Comparison of ENCODE assay signal across 8 cellular contexts in the genomic region with DNA sequence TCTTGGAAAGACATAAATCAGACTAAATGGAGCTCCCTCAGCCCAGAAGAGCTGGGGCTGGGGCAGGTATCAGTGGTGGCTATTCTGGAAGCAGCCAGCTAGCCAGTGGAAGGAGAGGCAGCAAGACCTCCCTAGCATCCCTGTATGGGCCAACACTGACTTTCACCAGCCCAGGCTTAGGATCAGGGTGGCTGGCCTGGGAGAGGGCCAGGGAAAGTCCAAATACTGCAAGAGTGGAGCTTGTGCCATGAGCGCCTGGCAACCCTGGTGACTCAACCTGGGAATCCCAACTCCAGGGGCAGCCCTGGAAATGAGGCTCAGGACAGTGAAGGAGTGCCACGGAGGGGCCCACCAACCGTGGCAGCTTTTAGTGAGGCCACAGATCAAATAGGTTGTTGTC. TPM values are rescaled to one million over a fixed set of nuclear protein-coding genes. Genes with fewer than 3 reads are reported as not detected.
A peak's percentile ranks its signal among the peaks of the same experiment; 100 is the strongest.
DNase-seq lines count a peak whose midpoint lies in the region; ATAC-seq, FAIRE-seq and TF ChIP-seq lines count a peak whose summit lies in the region.

No MANE protein-coding gene starts in this region.

- H3K4me3 ChIP-seq in right cardiac atrium (ENCODE audit: low read length) (no peak overlapping the region), small intestine (ENCODE audit: low read depth in 1 of 2, low read length in 2 of 2) (no peak overlapping the region)

- H3K36me3 ChIP-seq in small intestine (ENCODE audit: control insufficient read depth in 2 of 2, insufficient read depth in 2 of 2, low read length in 2 of 2): no peaks in the 10 kb centered on the region

- CTCF ChIA-PET in activated B cell treated with CpG ODN at 0.5 μM for 24 hours (lab: Charles Lee): interaction anchor here (1.1 to 12.1 kb wide), 5 partner anchors 9 to 110 kb away, joined by 3 to 253 read pairs (median 36); no protein-coding TSS in a partner anchor

- peak; percentile 42 for DNase-seq in HCEC 1CT
- peak; percentile 14 for DNase-seq in activated B cell treated with CpG ODN at 0.5 μM for 24 hours
- DNase-seq in right cardiac atrium: peak in 1 of 3 donors; percentile 61
- DNase-seq in small intestine: no peak
- no peak for DNase-seq in midbrain (lab: John Stamatoyannopoulos, UW)
- DNase-seq in dedifferentiated amniotic fluid mesenchymal stem cell (ENCODE audit: extremely low spot score): no peak
- no peak for DNase-seq in nephron progenitor cell

- H3K36me3 Mint-ChIP-seq in activated B cell treated with CpG ODN at 0.5 μM for 24 hours (ENCODE audit: low read depth): no peaks in the 10 kb centered on the region
- no peaks in the 10 kb centered on the region for H3K36me3 Mint-ChIP-seq in nephron progenitor cell (ENCODE audit: low read depth)

- intact Hi-C loops in activated B cell treated with CpG ODN at 0.5 μM for 24 hours (cut with micrococcal nuclease) (loop anchor here (5.0 to 10.0 kb wide), 2 partner anchors 321 to 607 kb away; no protein-coding TSS in a partner anchor), right cardiac atrium (cut with DNase I) (loop anchor here in 2 of 4 donors (5.0 to 10.0 kb wide), 2 partner anchors 91 to 313 kb away; no protein-coding TSS in a partner anchor)

- peak overlapping the region; percentile 98 for H3K27ac ChIP-seq in right cardiac atrium (ENCODE audit: low read length)
- H3K27ac ChIP-seq in small intestine (ENCODE audit: low read depth in 1 of 2, low read length in 1 of 2): peak overlapping the region; percentile 98

- H3K27ac Mint-ChIP-seq in activated B cell treated with CpG ODN at 0.5 μM for 24 hours: peak overlapping the region; percentile 25
- H3K27ac Mint-ChIP-seq in nephron progenitor cell: no peak overlapping the region

- H3K4me1 Mint-ChIP-seq in activated B cell treated with CpG ODN at 0.5 μM for 24 hours: peaks cover 55% of the 10 kb centered on the region
- peaks cover 30% of the 10 kb centered on the region for H3K4me1 Mint-ChIP-seq in nephron progenitor cell

- POLR2A ChIA-PET in activated B cell treated with CpG ODN at 0.5 μM for 24 hours (lab: Charles Lee): interaction anchor here (0.6 to 11.7 kb wide), 13 partner anchors 9 to 240 kb away, joined by 3 to 461 read pairs (median 17); a partner anchor contains a TSS

- H3K27me3 ChIP-seq in right cardiac atrium (ENCODE audit: control insufficient read depth, insufficient read depth): no peaks in the 10 kb centered on the region
- H3K27me3 ChIP-seq in small intestine (ENCODE audit: control insufficient read depth in 2 of 2, insufficient read depth in 2 of 2, low read length in 2 of 2): no peaks in the 10 kb centered on the region

- 92% methylated on average over 3 of the region's 3 CpGs for WGBS in right cardiac atrium
- 79 to 89% (median 82%) methylated on average over 3 of the region's 3 CpGs for WGBS in small intestine, 3 donors

- no peak for FAIRE-seq in small intestine (lab: Jason Lieb, UNC)

- H3K4me1 ChIP-seq in right cardiac atrium (ENCODE audit: control insufficient read depth, insufficient read depth, low read length) (peaks cover 8% of the 10 kb centered on the region), small intestine (ENCODE audit: control insufficient read depth in 2 of 2, insufficient read depth in 1 of 2, low read depth in 1 of 2, low read length in 1 of 2) (peaks cover 14 to 19% of the 10 kb centered on the region in 2 donors)

- ATAC-seq in activated B cell treated with CpG ODN at 0.5 μM for 24 hours (ENCODE audit: low read depth) (no peak), right cardiac atrium (no peak), HG02763 (IDR thresholded peaks at IDR 0.05; ENCODE audit: unreplicated experiment) (no peak)

- TF ChIP-seq CTCF in activated B cell treated with CpG ODN at 0.5 μM for 24 hours (IDR thresholded peaks at IDR 0.05): no peak
- no peak for TF ChIP-seq CTCF in nephron progenitor cell (IDR thresholded peaks at IDR 0.05)

- H3K9me3 ChIP-seq in right cardiac atrium (ENCODE audit: control insufficient read depth, low read length) (no peaks in the 10 kb centered on the region), small intestine (ENCODE audit: control insufficient read depth, low read depth) (no peaks in the 10 kb centered on the region)

- H3K4me3 Mint-ChIP-seq in activated B cell treated with CpG ODN at 0.5 μM for 24 hours (no peak overlapping the region), nephron progenitor cell (no peak overlapping the region)

- H3K27me3 Mint-ChIP-seq in activated B cell treated with CpG ODN at 0.5 μM for 24 hours: no peaks in the 10 kb centered on the region
- H3K27me3 Mint-ChIP-seq in nephron progenitor cell (ENCODE audit: low read depth, poor library complexity): peaks cover 26% of the 10 kb centered on the region

- no peaks in the 10 kb centered on the region for H3K9me3 Mint-ChIP-seq in activated B cell treated with CpG ODN at 0.5 μM for 24 hours
- no peaks in the 10 kb centered on the region for H3K9me3 Mint-ChIP-seq in nephron progenitor cell

RNA-seq across cellular contexts. Expression of a gene that starts 7.6 kb away (rescaled TPM):
- 126 and 134 TPM in 2 replicates for total RNA-seq in activated B cell treated with CpG ODN at 0.5 μM for 24 hours
- total RNA-seq in right cardiac atrium: 10 to 100 TPM in 3 of 4 donors, 1 to 10 TPM in 1; 9.4 to 17.9 (median 13.8) TPM
- polyA plus RNA-seq in right cardiac atrium: 11.7 TPM
- 10 to 100 TPM; 51.7 to 64.1 (median 54.0) TPM for polyA plus RNA-seq in small intestine

RNA-seq across cellular contexts. Expression of a gene that starts 45.2 kb away (rescaled TPM):
- total RNA-seq in activated B cell treated with CpG ODN at 0.5 μM for 24 hours (not detected in 2 replicates), right cardiac atrium (not detected)
- polyA plus RNA-seq in right cardiac atrium (not detected), small intestine (not detected)

RNA-seq across cellular contexts. Expression of a gene that starts 58.6 kb away (rescaled TPM):
- total RNA-seq in activated B cell treated with CpG ODN at 0.5 μM for 24 hours: 42.5 and 42.6 TPM in 2 replicates
- 10 to 100 TPM; 22.7 to 32.0 (median 29.8) TPM for total RNA-seq in right cardiac atrium
- 8.0 TPM for polyA plus RNA-seq in right cardiac atrium
- polyA plus RNA-seq in small intestine: 10 to 100 TPM in 2 of 3 donors, 1 to 10 TPM in 1; 6.8 to 11.2 (median 10.7) TPM

Comparison
In these comparisons a context has a peak if more than half of its experiments do, and no peak if none do; other contexts are left out.
1. DNase-seq: peak in HCEC 1CT (single experiment) and activated B cell treated with CpG ODN at 0.5 μM for 24 hours (single experiment); none in small intestine (single experiment), midbrain (single experiment), dedifferentiated amniotic fluid mesenchymal stem cell (single experiment) and nephron progenitor cell (single experiment).